ENCODE assay signal across 1 cellular context in the genomic region with DNA sequence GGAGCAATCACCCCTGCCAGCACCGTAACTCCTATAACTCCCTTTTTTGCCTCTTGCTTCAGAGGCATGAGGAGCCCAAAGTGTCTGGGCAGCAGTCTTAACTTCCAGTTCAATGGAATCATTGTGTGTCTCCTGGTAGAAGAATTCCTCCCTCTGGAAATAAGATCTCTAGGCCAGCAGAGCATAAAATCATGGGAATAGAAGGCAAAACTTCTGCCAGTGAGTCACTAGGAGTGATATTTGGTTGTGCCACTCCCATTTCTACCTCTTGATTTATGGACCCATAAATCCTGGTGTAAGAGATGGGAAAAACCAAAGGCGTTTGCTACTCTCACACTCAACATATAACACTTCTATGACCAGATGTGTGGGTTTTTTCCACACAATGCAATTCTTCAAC.
A peak's percentile ranks its signal among the peaks of the same experiment; 100 is the strongest.
TF ChIP-seq lines count a peak whose summit lies in the region.

No MANE protein-coding gene starts in this region.

TF ChIP-seq in K562, 482 proteins besides CTCF, POLR2A, EP300 and RAD21 (continued from another document):
- no peak for TF ChIP-seq ERF (CRISPR knock-in tag; IDR thresholded peaks at IDR 0.05)
- TF ChIP-seq, protein P1, sequence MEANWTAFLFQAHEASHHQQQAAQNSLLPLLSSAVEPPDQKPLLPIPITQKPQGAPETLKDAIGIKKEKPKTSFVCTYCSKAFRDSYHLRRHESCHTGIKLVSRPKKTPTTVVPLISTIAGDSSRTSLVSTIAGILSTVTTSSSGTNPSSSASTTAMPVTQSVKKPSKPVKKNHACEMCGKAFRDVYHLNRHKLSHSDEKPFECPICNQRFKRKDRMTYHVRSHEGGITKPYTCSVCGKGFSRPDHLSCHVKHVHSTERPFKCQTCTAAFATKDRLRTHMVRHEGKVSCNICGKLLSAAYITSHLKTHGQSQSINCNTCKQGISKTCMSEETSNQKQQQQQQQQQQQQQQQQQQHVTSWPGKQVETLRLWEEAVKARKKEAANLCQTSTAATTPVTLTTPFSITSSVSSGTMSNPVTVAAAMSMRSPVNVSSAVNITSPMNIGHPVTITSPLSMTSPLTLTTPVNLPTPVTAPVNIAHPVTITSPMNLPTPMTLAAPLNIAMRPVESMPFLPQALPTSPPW (CRISPR knock-in tag; IDR thresholded peaks at IDR 0.05): no peak
- TF ChIP-seq, protein P2, sequence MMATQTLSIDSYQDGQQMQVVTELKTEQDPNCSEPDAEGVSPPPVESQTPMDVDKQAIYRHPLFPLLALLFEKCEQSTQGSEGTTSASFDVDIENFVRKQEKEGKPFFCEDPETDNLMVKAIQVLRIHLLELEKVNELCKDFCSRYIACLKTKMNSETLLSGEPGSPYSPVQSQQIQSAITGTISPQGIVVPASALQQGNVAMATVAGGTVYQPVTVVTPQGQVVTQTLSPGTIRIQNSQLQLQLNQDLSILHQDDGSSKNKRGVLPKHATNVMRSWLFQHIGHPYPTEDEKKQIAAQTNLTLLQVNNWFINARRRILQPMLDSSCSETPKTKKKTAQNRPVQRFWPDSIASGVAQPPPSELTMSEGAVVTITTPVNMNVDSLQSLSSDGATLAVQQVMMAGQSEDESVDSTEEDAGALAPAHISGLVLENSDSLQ (IDR thresholded peaks at IDR 0.05): peak; percentile 80
- TF ChIP-seq, protein P3, sequence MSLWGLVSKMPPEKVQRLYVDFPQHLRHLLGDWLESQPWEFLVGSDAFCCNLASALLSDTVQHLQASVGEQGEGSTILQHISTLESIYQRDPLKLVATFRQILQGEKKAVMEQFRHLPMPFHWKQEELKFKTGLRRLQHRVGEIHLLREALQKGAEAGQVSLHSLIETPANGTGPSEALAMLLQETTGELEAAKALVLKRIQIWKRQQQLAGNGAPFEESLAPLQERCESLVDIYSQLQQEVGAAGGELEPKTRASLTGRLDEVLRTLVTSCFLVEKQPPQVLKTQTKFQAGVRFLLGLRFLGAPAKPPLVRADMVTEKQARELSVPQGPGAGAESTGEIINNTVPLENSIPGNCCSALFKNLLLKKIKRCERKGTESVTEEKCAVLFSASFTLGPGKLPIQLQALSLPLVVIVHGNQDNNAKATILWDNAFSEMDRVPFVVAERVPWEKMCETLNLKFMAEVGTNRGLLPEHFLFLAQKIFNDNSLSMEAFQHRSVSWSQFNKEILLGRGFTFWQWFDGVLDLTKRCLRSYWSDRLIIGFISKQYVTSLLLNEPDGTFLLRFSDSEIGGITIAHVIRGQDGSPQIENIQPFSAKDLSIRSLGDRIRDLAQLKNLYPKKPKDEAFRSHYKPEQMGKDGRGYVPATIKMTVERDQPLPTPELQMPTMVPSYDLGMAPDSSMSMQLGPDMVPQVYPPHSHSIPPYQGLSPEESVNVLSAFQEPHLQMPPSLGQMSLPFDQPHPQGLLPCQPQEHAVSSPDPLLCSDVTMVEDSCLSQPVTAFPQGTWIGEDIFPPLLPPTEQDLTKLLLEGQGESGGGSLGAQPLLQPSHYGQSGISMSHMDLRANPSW (CRISPR knock-in tag; IDR thresholded peaks at IDR 0.05): no peak
